ENCODE assay signal across 14 cellular contexts in genomic region chr12:67646775-67647174, GRCh38. TPM values are rescaled to one million over a fixed set of nuclear protein-coding genes. Genes with fewer than 3 reads are reported as not detected.
DNase-seq lines count a peak whose midpoint lies in the region; ATAC-seq and TF ChIP-seq lines count a peak whose summit lies in the region.
"Had no signal": no experiment of that assay in that cellular context is flagged by ENCODE, and none has a peak within 500 bp of the region (broad histone marks: within the 10 kb centered on the region; RNA-seq: fewer than 3 reads in every experiment).

No MANE protein-coding gene starts in this region.

- H3K4me3 Mint-ChIP-seq in activated naive CD4-positive, alpha-beta T cell treated with anti-CD3 and anti-CD28 coated beads, Interleukin-2, amount 10 ng/mL, durations not matched to agents 7 days and 5 days: peak overlapping the region; percentile 95
- H3K4me3 Mint-ChIP-seq in activated naive CD4-positive, alpha-beta T cell treated with anti-CD3 and anti-CD28 coated beads for 36 hours: no peak overlapping the region
- H3K4me3 Mint-ChIP-seq in T-helper 17 cell (peak overlapping the region; percentile 97), memory B cell (peak overlapping the region; percentile 98)

- H3K27ac Mint-ChIP-seq in activated naive CD4-positive, alpha-beta T cell treated with anti-CD3 and anti-CD28 coated beads, Interleukin-2, amount 10 ng/mL, durations not matched to agents 7 days and 5 days: peak overlapping the region; percentile 54
- no peak overlapping the region for H3K27ac Mint-ChIP-seq in activated naive CD4-positive, alpha-beta T cell treated with anti-CD3 and anti-CD28 coated beads for 36 hours
- H3K27ac Mint-ChIP-seq in T-helper 17 cell (peak overlapping the region; percentile 96), memory B cell (peak overlapping the region; percentile 94)

- no peak for ATAC-seq in T-helper 17 cell
- ATAC-seq in memory B cell (ENCODE audit: low read depth): no peak
- ATAC-seq in HG03565 (IDR thresholded peaks at IDR 0.05; ENCODE audit: unreplicated experiment): no peak

- peaks cover 5% of the 10 kb centered on the region for H3K9me3 Mint-ChIP-seq in activated naive CD4-positive, alpha-beta T cell treated with anti-CD3 and anti-CD28 coated beads, Interleukin-2, amount 10 ng/mL, durations not matched to agents 7 days and 5 days
- no peaks in the 10 kb centered on the region for H3K9me3 Mint-ChIP-seq in activated naive CD4-positive, alpha-beta T cell treated with anti-CD3 and anti-CD28 coated beads for 36 hours
- no peaks in the 10 kb centered on the region for H3K9me3 Mint-ChIP-seq in memory B cell

- H3K79me2 ChIP-seq in smooth muscle cell (ENCODE audit: low read depth): peaks cover 32% of the 10 kb centered on the region

- peak overlapping the region; percentile 98 for H3K9ac ChIP-seq in smooth muscle cell (ENCODE audit: low read depth)

- peaks cover 31% of the 10 kb centered on the region for H3K4me1 Mint-ChIP-seq in activated naive CD4-positive, alpha-beta T cell treated with anti-CD3 and anti-CD28 coated beads, Interleukin-2, amount 10 ng/mL, durations not matched to agents 7 days and 5 days
- peaks cover 30% of the 10 kb centered on the region for H3K4me1 Mint-ChIP-seq in activated naive CD4-positive, alpha-beta T cell treated with anti-CD3 and anti-CD28 coated beads for 36 hours (ENCODE audit: low read depth)
- H3K4me1 Mint-ChIP-seq in T-helper 17 cell: peaks cover 38% of the 10 kb centered on the region
- peaks cover 21% of the 10 kb centered on the region for H3K4me1 Mint-ChIP-seq in memory B cell

- peaks cover 14% of the 10 kb centered on the region for H3K27me3 Mint-ChIP-seq in activated naive CD4-positive, alpha-beta T cell treated with anti-CD3 and anti-CD28 coated beads, Interleukin-2, amount 10 ng/mL, durations not matched to agents 7 days and 5 days
- no peaks in the 10 kb centered on the region for H3K27me3 Mint-ChIP-seq in activated naive CD4-positive, alpha-beta T cell treated with anti-CD3 and anti-CD28 coated beads for 36 hours (ENCODE audit: low read depth)
- H3K27me3 Mint-ChIP-seq in T-helper 17 cell: no peaks in the 10 kb centered on the region
- no peaks in the 10 kb centered on the region for H3K27me3 Mint-ChIP-seq in memory B cell
- H3K27me3 Mint-ChIP-seq: activated naive CD8-positive, alpha-beta T cell had no signal

- WGBS in smooth muscle cell (ENCODE audit: low lambda C conversion rate): 77% methylated on average over 4 of the region's 4 CpGs

- H3K4me2 ChIP-seq in smooth muscle cell: peak overlapping the region; percentile 98

- peaks cover 21% of the 10 kb centered on the region for H4K20me1 ChIP-seq in smooth muscle cell (ENCODE audit: low read depth)

- no peak overlapping the region for H2AFZ ChIP-seq in smooth muscle cell (ENCODE audit: low read depth)

- no peak for DNase-seq in activated naive CD4-positive, alpha-beta T cell treated with anti-CD3 and anti-CD28 coated beads, Interleukin-2, amount 10 ng/mL, durations not matched to agents 7 days and 5 days
- no peak for DNase-seq in activated naive CD4-positive, alpha-beta T cell treated with anti-CD3 and anti-CD28 coated beads for 36 hours
- DNase-seq in T-helper 17 cell: no peak
- DNase-seq in memory B cell (ENCODE audit: low spot score in 2 of 2): no peak
- DNase-seq in smooth muscle cell (lab: John Stamatoyannopoulos, UW; ENCODE audit: unreplicated experiment): no peak
- DNase-seq in NCI-H446 (lab: John Stamatoyannopoulos, UW): no peak
- DNase-seq in H4 (ENCODE audit: low spot score): no peak
- DNase-seq: heart right ventricle; NCI-H1694 treated with DMSO at 0.1 percent for 48 hours; nucleus accumbens; RPMI8226; stimulated activated CD4-positive, alpha-beta T cell treated with anti-CD3 and anti-CD28 coated beads, Interleukin-12 subunit alpha, Interleukin-12 subunit beta, amount 100 ng/mL, for 4 hours had no signal

- peak overlapping the region; percentile 96 for H3K27ac ChIP-seq in smooth muscle cell (ENCODE audit: low read depth)

- intact Hi-C loops in activated naive CD4-positive, alpha-beta T cell treated with anti-CD3 and anti-CD28 coated beads for 36 hours (cut with micrococcal nuclease): loop anchor here (1.0 to 5.0 kb wide), 2 partner anchors 16 to 69 kb away; no protein-coding TSS in a partner anchor

- H3K36me3 ChIP-seq in smooth muscle cell (ENCODE audit: low read depth): no peaks in the 10 kb centered on the region
- H3K36me3 ChIP-seq: heart right ventricle had no signal

- H3K4me1 ChIP-seq in smooth muscle cell (ENCODE audit: low read depth): peaks cover 3% of the 10 kb centered on the region

- H3K4me3 ChIP-seq in smooth muscle cell: no peak overlapping the region

- H3K36me3 Mint-ChIP-seq in activated naive CD4-positive, alpha-beta T cell treated with anti-CD3 and anti-CD28 coated beads, Interleukin-2, amount 10 ng/mL, durations not matched to agents 7 days and 5 days: peaks cover 25% of the 10 kb centered on the region
- peaks cover 11% of the 10 kb centered on the region for H3K36me3 Mint-ChIP-seq in activated naive CD4-positive, alpha-beta T cell treated with anti-CD3 and anti-CD28 coated beads for 36 hours (ENCODE audit: low read depth)
- H3K36me3 Mint-ChIP-seq in T-helper 17 cell (ENCODE audit: low read depth) (peaks cover 10% of the 10 kb centered on the region), memory B cell (peaks cover 9% of the 10 kb centered on the region)

- no peaks in the 10 kb centered on the region for H3K9me3 ChIP-seq in T-helper 17 cell (ENCODE audit: control insufficient read depth, low read length, poor library complexity, severe bottlenecking)
- H3K9me3 ChIP-seq in smooth muscle cell (replicated peaks; ENCODE audit: low read depth): no peaks in the 10 kb centered on the region
- H3K9me3 ChIP-seq: heart right ventricle had no signal

- no peaks in the 10 kb centered on the region for H3K27me3 ChIP-seq in smooth muscle cell (ENCODE audit: low read depth)
- H3K27me3 ChIP-seq: heart right ventricle had no signal

- peaks cover 12% of the 10 kb centered on the region for H3F3A ChIP-seq in smooth muscle cell (ENCODE audit: low read depth)

- CTCF ChIA-PET in activated naive CD4-positive, alpha-beta T cell treated with anti-CD3 and anti-CD28 coated beads, Interleukin-2, amount 10 ng/mL, durations not matched to agents 7 days and 5 days (lab: Charles Lee): no interaction called here
- CTCF ChIA-PET in activated naive CD4-positive, alpha-beta T cell treated with anti-CD3 and anti-CD28 coated beads for 36 hours (lab: Charles Lee): interaction anchor here (1.3 kb wide), 1 partner anchor 18 kb away, joined by 3 read pairs; no protein-coding TSS in a partner anchor

- no peak for TF ChIP-seq CTCF in smooth muscle cell (IDR thresholded peaks at IDR 0.05; ENCODE audit: borderline replicate concordance, insufficient read depth, poor library complexity, severe bottlenecking)

RNA-seq across cellular contexts. Expression of gene DYRK2, which starts 1.8 kb away (rescaled TPM):
- total RNA-seq in activated naive CD4-positive, alpha-beta T cell treated with anti-CD3 and anti-CD28 coated beads for 36 hours: 10 to 100 TPM; 29.3 to 30.0 TPM
- total RNA-seq in T-helper 17 cell (10 to 100 TPM; 85.6 to 88.9 TPM), smooth muscle cell (44.0 and 65.3 TPM in 2 replicates)
- polyA plus RNA-seq in smooth muscle cell: 41.6 and 64.1 TPM in 2 replicates
- 4.4 and 10.7 TPM in 2 replicates for total RNA-seq in H4 (2014; rRNA removed; shearing (Covaris generic))
